ENCODE assay signal across 8 cellular contexts in genomic region chrX:46836701-46837542, GRCh38. TPM values are rescaled to one million over a fixed set of nuclear protein-coding genes. Genes with fewer than 3 reads are reported as not detected.
A peak's percentile ranks its signal among the peaks of the same experiment; 100 is the strongest.
DNase-seq lines count a peak whose midpoint lies in the region; ATAC-seq lines count a peak whose summit lies in the region.

Gene RP2, plus strand, starts transcription at chrX:46837043. Its CDS starts 58 bp downstream, at chrX:46837101.

- H3K4me3 ChIP-seq in mononuclear cell (ENCODE audit: low read length), result peak within 1 kb of the TSS; percentile 89

- H3K4me1 ChIP-seq in mononuclear cell (ENCODE audit: insufficient read depth, low read length), result peaks cover 42% of the 10 kb centered on the region

- DNase-seq in DMS 273 treated with DMSO at 0.1 percent for 48 hours (lab: John Stamatoyannopoulos, UW) (peak; percentile 89), HuH-7.5 (ENCODE audit: low spot score) (peak; percentile 54), OCI-M1 (lab: John Stamatoyannopoulos, UW) (peak; percentile 96), activated T-cell treated with anti-CD3 and anti-CD28 coated beads for 48 hours (ENCODE audit: low read depth) (peak; percentile 84), epithelial cell of prostate (ENCODE audit: low read depth, low spot score) (peak; percentile 74)
- DNase-seq in stimulated activated CD8-positive, alpha-beta memory T cell treated with anti-CD3 and anti-CD28 coated beads, Interleukin-2, amount 100 ng/mL, for 48 hours (ENCODE audit: low read depth in 2 of 2), result peak; percentile 79 to 82

- ATAC-seq in GM21528 (IDR thresholded peaks at IDR 0.05; ENCODE audit: low FRiP score, unreplicated experiment), result peak; percentile 96

- no peaks in the 10 kb centered on the region for H3K27me3 ChIP-seq in mononuclear cell (ENCODE audit: insufficient read depth, low read length)

- peak within 1 kb of the TSS; percentile 81 for H3K27ac ChIP-seq in epithelial cell of prostate

- no peaks in the 10 kb centered on the region for H3K9me3 ChIP-seq in mononuclear cell (ENCODE audit: low read depth, low read length)

RNA-seq across cellular contexts. Expression of gene RP2, which starts in this region (rescaled TPM):
- total RNA-seq in mononuclear cell, result 45.5 TPM

Comparison
In these comparisons a context has a peak if more than half of its experiments do, and no peak if none do; other contexts are left out.
1. Peak in every context shown above with its lines: DNase-seq, ATAC-seq, H3K4me3 ChIP-seq and H3K27ac ChIP-seq.